Comparison of ENCODE assay signal across 1 cellular context in the genomic region with DNA sequence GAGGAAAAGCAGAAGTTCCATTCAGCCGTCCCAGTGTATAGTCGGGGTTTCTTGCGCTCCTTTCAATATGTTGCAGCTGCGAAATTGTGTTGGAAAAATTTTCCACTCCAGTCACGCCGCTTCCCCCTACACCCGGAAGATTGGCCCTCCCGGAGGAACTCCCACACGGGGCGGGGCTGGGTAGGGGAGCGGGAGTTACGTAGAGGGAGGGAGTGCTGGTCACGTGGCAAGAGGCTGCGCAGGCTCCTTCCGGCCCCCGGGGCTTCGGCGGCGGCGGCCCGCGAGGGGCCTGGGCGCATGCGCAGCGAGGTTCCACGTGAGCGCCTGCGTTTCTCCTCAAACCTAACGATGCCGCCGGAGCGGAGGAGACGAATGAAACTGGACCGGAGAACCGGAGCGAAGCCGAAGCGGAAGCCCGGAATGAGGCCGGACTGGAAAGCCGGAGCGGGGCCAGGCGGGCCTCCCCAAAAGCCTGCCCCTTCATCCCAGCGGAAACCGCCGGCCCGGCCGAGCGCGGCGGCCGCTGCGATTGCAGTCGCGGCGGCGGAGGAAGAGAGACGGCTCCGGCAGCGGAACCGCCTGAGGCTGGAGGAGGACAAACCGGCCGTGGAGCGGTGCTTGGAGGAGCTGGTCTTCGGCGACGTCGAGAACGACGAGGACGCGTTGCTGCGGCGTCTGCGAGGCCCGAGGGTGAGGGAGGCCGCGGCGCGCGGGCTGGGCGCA.
TF ChIP-seq lines count a peak whose summit lies in the region.

Gene UTP18 (plus strand): TSS at position 310 of the 723 bp plus-strand sequence. CDS start 39 bp downstream, at position 349.

TF ChIP-seq in HEK293, 187 proteins besides CTCF, POLR2A, EP300 and RAD21 (continued from another document and continues in another):
- TF ChIP-seq ZBTB11 (tag by site-specific recombination; conservative IDR thresholded peaks at IDR 0.05; ENCODE audit: low read depth) = peak; percentile 18; the same call in 1 of the 2 replicates
- TF ChIP-seq KLF7 (tag by site-specific recombination; IDR thresholded peaks at IDR 0.05; ENCODE audit: borderline replicate concordance) = no peak
- TF ChIP-seq HOXD13 (CRISPR knock-in tag; IDR thresholded peaks at IDR 0.05; ENCODE audit: borderline replicate concordance) = no peak
- TF ChIP-seq SP2 (tag by site-specific recombination; IDR thresholded peaks at IDR 0.05) = peak; percentile 90
- TF ChIP-seq, protein P1, sequence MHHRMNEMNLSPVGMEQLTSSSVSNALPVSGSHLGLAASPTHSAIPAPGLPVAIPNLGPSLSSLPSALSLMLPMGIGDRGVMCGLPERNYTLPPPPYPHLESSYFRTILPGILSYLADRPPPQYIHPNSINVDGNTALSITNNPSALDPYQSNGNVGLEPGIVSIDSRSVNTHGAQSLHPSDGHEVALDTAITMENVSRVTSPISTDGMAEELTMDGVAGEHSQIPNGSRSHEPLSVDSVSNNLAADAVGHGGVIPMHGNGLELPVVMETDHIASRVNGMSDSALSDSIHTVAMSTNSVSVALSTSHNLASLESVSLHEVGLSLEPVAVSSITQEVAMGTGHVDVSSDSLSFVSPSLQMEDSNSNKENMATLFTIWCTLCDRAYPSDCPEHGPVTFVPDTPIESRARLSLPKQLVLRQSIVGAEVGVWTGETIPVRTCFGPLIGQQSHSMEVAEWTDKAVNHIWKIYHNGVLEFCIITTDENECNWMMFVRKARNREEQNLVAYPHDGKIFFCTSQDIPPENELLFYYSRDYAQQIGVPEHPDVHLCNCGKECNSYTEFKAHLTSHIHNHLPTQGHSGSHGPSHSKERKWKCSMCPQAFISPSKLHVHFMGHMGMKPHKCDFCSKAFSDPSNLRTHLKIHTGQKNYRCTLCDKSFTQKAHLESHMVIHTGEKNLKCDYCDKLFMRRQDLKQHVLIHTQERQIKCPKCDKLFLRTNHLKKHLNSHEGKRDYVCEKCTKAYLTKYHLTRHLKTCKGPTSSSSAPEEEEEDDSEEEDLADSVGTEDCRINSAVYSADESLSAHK (tag by site-specific recombination; IDR thresholded peaks at IDR 0.05) = peak; percentile 16; the same call in 1 of the 2 replicates
- TF ChIP-seq GLI2 (tag by site-specific recombination; IDR thresholded peaks at IDR 0.05; ENCODE audit: borderline replicate concordance, low read depth) = no peak
- peak; percentile 61; the same call in 1 of the 2 replicates for TF ChIP-seq GLIS1 (tag by site-specific recombination; IDR thresholded peaks at IDR 0.05)
- no peak for TF ChIP-seq ZNF549 (tag by site-specific recombination; IDR thresholded peaks at IDR 0.05)
- TF ChIP-seq ZNF133 (tag by site-specific recombination; IDR thresholded peaks at IDR 0.05) = no peak
- no peak for TF ChIP-seq ZNF350 (tag by site-specific recombination; IDR thresholded peaks at IDR 0.05)
- TF ChIP-seq ZBTB1 (tag by site-specific recombination; IDR thresholded peaks at IDR 0.05) = no peak
- TF ChIP-seq ZSCAN23 (tag by site-specific recombination; IDR thresholded peaks at IDR 0.05) = no peak
- TF ChIP-seq ZNF473 (tag by site-specific recombination; IDR thresholded peaks at IDR 0.05) = no peak
- no peak; the same call in 1 of the 2 replicates for TF ChIP-seq ZNF214 (tag by site-specific recombination; IDR thresholded peaks at IDR 0.05; ENCODE audit: borderline replicate concordance)
- no peak for TF ChIP-seq ZNF664 (tag by site-specific recombination; IDR thresholded peaks at IDR 0.05)
- no peak for TF ChIP-seq GLI4 (tag by site-specific recombination; IDR thresholded peaks at IDR 0.05)
- TF ChIP-seq ZNF623 (tag by site-specific recombination; IDR thresholded peaks at IDR 0.05) = no peak
- TF ChIP-seq ZBTB6 (tag by site-specific recombination; IDR thresholded peaks at IDR 0.05) = no peak
- no peak for TF ChIP-seq ZNF585B (tag by site-specific recombination; IDR thresholded peaks at IDR 0.05)
- TF ChIP-seq, protein P2, sequence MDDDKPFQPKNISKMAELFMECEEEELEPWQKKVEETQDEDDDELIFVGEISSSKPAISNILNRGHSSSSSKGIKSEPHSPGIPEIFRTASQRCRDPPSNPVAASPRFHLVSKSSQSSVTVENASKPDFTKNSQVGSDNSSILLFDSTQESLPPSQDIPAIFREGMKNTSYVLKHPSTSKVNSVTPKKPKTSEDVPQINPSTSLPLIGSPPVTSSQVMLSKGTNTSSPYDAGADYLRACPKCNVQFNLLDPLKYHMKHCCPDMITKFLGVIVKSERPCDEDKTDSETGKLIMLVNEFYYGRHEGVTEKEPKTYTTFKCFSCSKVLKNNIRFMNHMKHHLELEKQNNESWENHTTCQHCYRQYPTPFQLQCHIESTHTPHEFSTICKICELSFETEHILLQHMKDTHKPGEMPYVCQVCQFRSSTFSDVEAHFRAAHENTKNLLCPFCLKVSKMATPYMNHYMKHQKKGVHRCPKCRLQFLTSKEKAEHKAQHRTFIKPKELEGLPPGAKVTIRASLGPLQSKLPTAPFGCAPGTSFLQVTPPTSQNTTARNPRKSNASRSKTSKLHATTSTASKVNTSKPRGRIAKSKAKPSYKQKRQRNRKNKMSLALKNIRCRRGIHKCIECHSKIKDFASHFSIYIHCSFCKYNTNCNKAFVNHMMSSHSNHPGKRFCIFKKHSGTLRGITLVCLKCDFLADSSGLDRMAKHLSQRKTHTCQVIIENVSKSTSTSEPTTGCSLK (tag by site-specific recombination; IDR thresholded peaks at IDR 0.05) = no peak
- TF ChIP-seq ZNF629 (tag by site-specific recombination; IDR thresholded peaks at IDR 0.05) = peak; percentile 93
- TF ChIP-seq, protein P3, sequence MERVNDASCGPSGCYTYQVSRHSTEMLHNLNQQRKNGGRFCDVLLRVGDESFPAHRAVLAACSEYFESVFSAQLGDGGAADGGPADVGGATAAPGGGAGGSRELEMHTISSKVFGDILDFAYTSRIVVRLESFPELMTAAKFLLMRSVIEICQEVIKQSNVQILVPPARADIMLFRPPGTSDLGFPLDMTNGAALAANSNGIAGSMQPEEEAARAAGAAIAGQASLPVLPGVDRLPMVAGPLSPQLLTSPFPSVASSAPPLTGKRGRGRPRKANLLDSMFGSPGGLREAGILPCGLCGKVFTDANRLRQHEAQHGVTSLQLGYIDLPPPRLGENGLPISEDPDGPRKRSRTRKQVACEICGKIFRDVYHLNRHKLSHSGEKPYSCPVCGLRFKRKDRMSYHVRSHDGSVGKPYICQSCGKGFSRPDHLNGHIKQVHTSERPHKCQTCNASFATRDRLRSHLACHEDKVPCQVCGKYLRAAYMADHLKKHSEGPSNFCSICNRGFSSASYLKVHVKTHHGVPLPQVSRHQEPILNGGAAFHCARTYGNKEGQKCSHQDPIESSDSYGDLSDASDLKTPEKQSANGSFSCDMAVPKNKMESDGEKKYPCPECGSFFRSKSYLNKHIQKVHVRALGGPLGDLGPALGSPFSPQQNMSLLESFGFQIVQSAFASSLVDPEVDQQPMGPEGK (tag by site-specific recombination; IDR thresholded peaks at IDR 0.05) = peak; percentile 71
- TF ChIP-seq, protein P4, sequence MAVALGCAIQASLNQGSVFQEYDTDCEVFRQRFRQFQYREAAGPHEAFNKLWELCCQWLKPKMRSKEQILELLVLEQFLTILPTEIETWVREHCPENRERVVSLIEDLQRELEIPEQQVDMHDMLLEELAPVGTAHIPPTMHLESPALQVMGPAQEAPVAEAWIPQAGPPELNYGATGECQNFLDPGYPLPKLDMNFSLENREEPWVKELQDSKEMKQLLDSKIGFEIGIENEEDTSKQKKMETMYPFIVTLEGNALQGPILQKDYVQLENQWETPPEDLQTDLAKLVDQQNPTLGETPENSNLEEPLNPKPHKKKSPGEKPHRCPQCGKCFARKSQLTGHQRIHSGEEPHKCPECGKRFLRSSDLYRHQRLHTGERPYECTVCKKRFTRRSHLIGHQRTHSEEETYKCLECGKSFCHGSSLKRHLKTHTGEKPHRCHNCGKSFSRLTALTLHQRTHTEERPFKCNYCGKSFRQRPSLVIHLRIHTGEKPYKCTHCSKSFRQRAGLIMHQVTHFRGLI (tag by site-specific recombination; IDR thresholded peaks at IDR 0.05) = peak; percentile 76
- no peak for TF ChIP-seq PRDM1 (tag by site-specific recombination; IDR thresholded peaks at IDR 0.05)
- TF ChIP-seq, protein P5, sequence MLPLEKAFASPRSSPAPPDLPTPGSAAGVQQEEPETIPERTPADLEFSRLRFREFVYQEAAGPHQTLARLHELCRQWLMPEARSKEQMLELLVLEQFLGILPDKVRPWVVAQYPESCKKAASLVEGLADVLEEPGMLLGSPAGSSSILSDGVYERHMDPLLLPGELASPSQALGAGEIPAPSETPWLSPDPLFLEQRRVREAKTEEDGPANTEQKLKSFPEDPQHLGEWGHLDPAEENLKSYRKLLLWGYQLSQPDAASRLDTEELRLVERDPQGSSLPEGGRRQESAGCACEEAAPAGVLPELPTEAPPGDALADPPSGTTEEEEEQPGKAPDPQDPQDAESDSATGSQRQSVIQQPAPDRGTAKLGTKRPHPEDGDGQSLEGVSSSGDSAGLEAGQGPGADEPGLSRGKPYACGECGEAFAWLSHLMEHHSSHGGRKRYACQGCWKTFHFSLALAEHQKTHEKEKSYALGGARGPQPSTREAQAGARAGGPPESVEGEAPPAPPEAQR (tag by site-specific recombination; IDR thresholded peaks at IDR 0.05) = 0 out of 2 replicates have a peak, but pooled peaks have one; percentile 15
- TF ChIP-seq ZNF341 (tag by site-specific recombination; IDR thresholded peaks at IDR 0.05; ENCODE audit: low read depth) = peak; percentile 34; the same call in 1 of the 2 replicates
- TF ChIP-seq ZNF311 (tag by site-specific recombination; IDR thresholded peaks at IDR 0.05; ENCODE audit: borderline replicate concordance) = no peak
- no peak for TF ChIP-seq ZNF175 (tag by site-specific recombination; IDR thresholded peaks at IDR 0.05)
- TF ChIP-seq ZNF510 (tag by site-specific recombination; IDR thresholded peaks at IDR 0.05; ENCODE audit: insufficient replicate concordance) = no peak
- TF ChIP-seq ZFP69B (tag by site-specific recombination; IDR thresholded peaks at IDR 0.05) = no peak
- TF ChIP-seq GFI1B (tag by site-specific recombination; IDR thresholded peaks at IDR 0.05) = no peak
- no peak for TF ChIP-seq ZNF624 (tag by site-specific recombination; IDR thresholded peaks at IDR 0.05)
- 0 out of 2 replicates have a peak, but pooled peaks have one; percentile 18 for TF ChIP-seq REST (tag by site-specific recombination; IDR thresholded peaks at IDR 0.05)
- no peak for TF ChIP-seq ZNF138 (tag by site-specific recombination; IDR thresholded peaks at IDR 0.05; ENCODE audit: borderline replicate concordance)
- no peak for TF ChIP-seq ZNF670 (tag by site-specific recombination; IDR thresholded peaks at IDR 0.05; ENCODE audit: low read depth)
